ENCODE assay signal across 8 cellular contexts in the genomic region with DNA sequence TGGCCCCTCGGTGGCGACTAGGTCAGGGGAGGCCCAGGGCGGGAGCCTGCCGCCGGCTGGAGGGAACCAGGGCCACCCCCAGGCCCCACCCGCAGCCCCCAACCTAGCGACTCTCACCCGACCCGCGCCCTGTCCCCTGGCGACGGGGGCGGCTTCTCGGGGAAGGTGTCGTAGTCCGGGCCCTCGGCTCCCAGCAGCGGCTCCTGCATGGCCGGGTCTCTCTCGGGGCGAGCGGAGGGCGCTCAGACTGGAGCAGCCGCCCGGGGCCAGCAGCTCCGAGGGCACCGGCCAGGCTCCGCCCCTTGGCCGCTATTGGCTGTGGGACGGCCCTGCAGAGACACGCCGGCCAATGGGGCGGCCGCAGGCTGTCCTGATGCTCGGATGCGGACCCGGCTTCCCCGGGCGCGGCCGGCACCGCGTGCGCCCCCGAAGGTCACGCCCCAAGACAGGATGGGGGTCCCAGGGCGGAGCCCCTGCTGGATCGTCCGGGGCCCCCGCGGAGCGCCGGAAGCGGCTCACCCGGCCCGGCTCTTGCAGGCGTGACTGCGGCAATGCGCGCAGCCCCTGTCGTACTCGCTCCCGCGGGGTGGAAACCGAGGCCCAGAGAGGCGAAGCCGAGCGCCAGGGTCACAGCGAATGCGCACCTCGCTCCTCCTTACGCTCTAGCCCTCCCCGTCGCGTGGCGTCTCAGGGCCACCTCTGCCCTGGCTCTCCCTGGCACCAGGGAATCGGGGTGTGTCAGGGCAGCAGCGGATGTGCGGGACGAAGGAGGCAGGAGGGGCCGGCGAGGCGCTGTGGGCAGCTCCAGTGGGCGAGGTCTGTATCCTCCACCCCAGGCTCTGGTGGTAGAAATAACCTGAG. TPM values are rescaled to one million over a fixed set of nuclear protein-coding genes. Genes with fewer than 3 reads are reported as not detected.
DNase-seq lines count a peak whose midpoint lies in the region; ATAC-seq lines count a peak whose summit lies in the region.

SLC2A6 (minus strand) TSS at position 249 of the 861 bp plus-strand sequence; CDS start at position 209, 40 bp downstream.

- peak within 1 kb of the TSS; percentile 79 for H3K27ac Mint-ChIP-seq in dendritic cell treated with granulocyte-macrophage colony-stimulating factor and Interleukin-4, amounts not matched to agents 40 ng/mL and 50 ng/mL, for 4 days

- H3K9me3 Mint-ChIP-seq in dendritic cell treated with granulocyte-macrophage colony-stimulating factor and Interleukin-4, amounts not matched to agents 40 ng/mL and 50 ng/mL, for 4 days = no peaks in the 10 kb centered on the region

- peaks cover 37% of the 10 kb centered on the region for H3K36me3 Mint-ChIP-seq in dendritic cell treated with granulocyte-macrophage colony-stimulating factor and Interleukin-4, amounts not matched to agents 40 ng/mL and 50 ng/mL, for 4 days (ENCODE audit: low read depth)

- peaks cover 39% of the 10 kb centered on the region for H3K27me3 Mint-ChIP-seq in dendritic cell treated with granulocyte-macrophage colony-stimulating factor and Interleukin-4, amounts not matched to agents 40 ng/mL and 50 ng/mL, for 4 days

- intact Hi-C loops in dendritic cell treated with granulocyte-macrophage colony-stimulating factor and Interleukin-4, amounts not matched to agents 40 ng/mL and 50 ng/mL, for 4 days (cut with micrococcal nuclease) = loop anchor here (2.0 to 5.0 kb wide), 2 partner anchors 20 to 122 kb away; partner anchors contain the start of genes CACFD1, SURF1 and SURF2

- peak within 1 kb of the TSS; percentile 86 for H3K4me3 Mint-ChIP-seq in dendritic cell treated with granulocyte-macrophage colony-stimulating factor and Interleukin-4, amounts not matched to agents 40 ng/mL and 50 ng/mL, for 4 days

- DNase-seq in Ammon's horn (ENCODE audit: low spot score) = peak; percentile 92
- peak; percentile 90 for DNase-seq in NCI-H510A (lab: John Stamatoyannopoulos, UW)
- peak; percentile 73 for DNase-seq in activated CD4-positive, alpha-beta T cell treated with anti-CD3 and anti-CD28 coated beads, Interleukin-2, amount 50 U/mL, for 1 hour
- DNase-seq in left lobe of liver (ENCODE audit: low spot score) = peak; percentile 70
- peak; percentile 76 for DNase-seq in stimulated activated CD4-positive, alpha-beta T cell treated with anti-CD3 and anti-CD28 coated beads, Interleukin-1b, Interleukin-23, amount 100 ng/mL, for 48 hours

- peaks cover 49% of the 10 kb centered on the region for H3K4me1 Mint-ChIP-seq in dendritic cell treated with granulocyte-macrophage colony-stimulating factor and Interleukin-4, amounts not matched to agents 40 ng/mL and 50 ng/mL, for 4 days (ENCODE audit: low read depth)

- ATAC-seq in GM19043 (IDR thresholded peaks at IDR 0.05; ENCODE audit: low read depth, unreplicated experiment) (peak; percentile 88), HG03280 (IDR thresholded peaks at IDR 0.05; ENCODE audit: unreplicated experiment) (peak; percentile 96), left lobe of liver (peak; percentile 96)

RNA-seq across cellular contexts. Expression of gene SLC2A6, which starts in this region (rescaled TPM):
- 1.3 TPM for total RNA-seq in left lobe of liver

Comparison
In these comparisons a context has a peak if more than half of its experiments do, and no peak if none do; other contexts are left out.
1. Peak in every context shown above with its lines: DNase-seq and ATAC-seq.